In the genomic region with DNA sequence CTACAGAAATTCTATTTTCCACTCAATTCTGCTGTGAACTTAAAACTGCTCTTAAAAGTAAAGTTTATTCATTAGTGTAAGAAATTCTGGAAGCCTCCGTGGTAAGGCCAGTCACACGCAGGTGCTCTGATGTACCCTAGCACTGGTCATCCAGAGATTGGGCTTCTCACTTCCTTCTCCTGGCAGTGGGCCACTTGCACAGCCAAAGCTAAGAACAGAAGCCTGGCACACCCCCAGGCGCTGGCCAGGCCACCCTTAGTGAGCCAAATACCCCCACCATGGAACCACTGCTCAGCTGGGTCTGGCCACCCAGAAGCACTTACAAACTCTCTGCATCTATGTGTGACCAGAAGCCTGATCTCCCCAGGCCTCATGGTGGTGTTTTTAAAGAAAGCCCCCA, we compare ENCODE assay signal across 1 cellular context.
TF ChIP-seq lines count a peak whose summit lies in the region.

No MANE protein-coding gene starts in this region.

TF ChIP-seq in K562, 482 proteins besides CTCF, POLR2A, EP300 and RAD21 (continued from another document):
- TF ChIP-seq, protein P1, sequence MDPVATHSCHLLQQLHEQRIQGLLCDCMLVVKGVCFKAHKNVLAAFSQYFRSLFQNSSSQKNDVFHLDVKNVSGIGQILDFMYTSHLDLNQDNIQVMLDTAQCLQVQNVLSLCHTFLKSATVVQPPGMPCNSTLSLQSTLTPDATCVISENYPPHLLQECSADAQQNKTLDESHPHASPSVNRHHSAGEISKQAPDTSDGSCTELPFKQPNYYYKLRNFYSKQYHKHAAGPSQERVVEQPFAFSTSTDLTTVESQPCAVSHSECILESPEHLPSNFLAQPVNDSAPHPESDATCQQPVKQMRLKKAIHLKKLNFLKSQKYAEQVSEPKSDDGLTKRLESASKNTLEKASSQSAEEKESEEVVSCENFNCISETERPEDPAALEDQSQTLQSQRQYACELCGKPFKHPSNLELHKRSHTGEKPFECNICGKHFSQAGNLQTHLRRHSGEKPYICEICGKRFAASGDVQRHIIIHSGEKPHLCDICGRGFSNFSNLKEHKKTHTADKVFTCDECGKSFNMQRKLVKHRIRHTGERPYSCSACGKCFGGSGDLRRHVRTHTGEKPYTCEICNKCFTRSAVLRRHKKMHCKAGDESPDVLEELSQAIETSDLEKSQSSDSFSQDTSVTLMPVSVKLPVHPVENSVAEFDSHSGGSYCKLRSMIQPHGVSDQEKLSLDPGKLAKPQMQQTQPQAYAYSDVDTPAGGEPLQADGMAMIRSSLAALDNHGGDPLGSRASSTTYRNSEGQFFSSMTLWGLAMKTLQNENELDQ (CRISPR knock-in tag; IDR thresholded peaks at IDR 0.05; ENCODE audit: borderline replicate concordance) = no peak
- no peak for TF ChIP-seq MYBL2 (IDR thresholded peaks at IDR 0.05; ENCODE audit: low read depth)
- TF ChIP-seq MYBL2 (CRISPR knock-in tag; IDR thresholded peaks at IDR 0.05; ENCODE audit: borderline replicate concordance) = no peak
- TF ChIP-seq, protein P2, sequence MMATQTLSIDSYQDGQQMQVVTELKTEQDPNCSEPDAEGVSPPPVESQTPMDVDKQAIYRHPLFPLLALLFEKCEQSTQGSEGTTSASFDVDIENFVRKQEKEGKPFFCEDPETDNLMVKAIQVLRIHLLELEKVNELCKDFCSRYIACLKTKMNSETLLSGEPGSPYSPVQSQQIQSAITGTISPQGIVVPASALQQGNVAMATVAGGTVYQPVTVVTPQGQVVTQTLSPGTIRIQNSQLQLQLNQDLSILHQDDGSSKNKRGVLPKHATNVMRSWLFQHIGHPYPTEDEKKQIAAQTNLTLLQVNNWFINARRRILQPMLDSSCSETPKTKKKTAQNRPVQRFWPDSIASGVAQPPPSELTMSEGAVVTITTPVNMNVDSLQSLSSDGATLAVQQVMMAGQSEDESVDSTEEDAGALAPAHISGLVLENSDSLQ (IDR thresholded peaks at IDR 0.05) = no peak
- TF ChIP-seq, protein P3, sequence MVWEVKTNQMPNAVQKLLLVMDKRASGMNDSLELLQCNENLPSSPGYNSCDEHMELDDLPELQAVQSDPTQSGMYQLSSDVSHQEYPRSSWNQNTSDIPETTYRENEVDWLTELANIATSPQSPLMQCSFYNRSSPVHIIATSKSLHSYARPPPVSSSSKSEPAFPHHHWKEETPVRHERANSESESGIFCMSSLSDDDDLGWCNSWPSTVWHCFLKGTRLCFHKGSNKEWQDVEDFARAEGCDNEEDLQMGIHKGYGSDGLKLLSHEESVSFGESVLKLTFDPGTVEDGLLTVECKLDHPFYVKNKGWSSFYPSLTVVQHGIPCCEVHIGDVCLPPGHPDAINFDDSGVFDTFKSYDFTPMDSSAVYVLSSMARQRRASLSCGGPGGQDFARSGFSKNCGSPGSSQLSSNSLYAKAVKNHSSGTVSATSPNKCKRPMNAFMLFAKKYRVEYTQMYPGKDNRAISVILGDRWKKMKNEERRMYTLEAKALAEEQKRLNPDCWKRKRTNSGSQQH (CRISPR knock-in tag; IDR thresholded peaks at IDR 0.05) = no peak
- TF ChIP-seq RBM34 (IDR thresholded peaks at IDR 0.05; ENCODE audit: borderline replicate concordance, insufficient read depth, low read length) = no peak
- TF ChIP-seq SIN3A (IDR thresholded peaks at IDR 0.05; ENCODE audit: borderline replicate concordance in 2 of 2, control insufficient read depth in 1 of 2, low read depth in 2 of 2, low read length in 2 of 2) = no peak
- TF ChIP-seq TCF3 (CRISPR knock-in tag; IDR thresholded peaks at IDR 0.05) = no peak
- TF ChIP-seq, protein P4, sequence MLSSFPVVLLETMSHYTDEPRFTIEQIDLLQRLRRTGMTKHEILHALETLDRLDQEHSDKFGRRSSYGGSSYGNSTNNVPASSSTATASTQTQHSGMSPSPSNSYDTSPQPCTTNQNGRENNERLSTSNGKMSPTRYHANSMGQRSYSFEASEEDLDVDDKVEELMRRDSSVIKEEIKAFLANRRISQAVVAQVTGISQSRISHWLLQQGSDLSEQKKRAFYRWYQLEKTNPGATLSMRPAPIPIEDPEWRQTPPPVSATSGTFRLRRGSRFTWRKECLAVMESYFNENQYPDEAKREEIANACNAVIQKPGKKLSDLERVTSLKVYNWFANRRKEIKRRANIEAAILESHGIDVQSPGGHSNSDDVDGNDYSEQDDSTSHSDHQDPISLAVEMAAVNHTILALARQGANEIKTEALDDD (IDR thresholded peaks at IDR 0.05) = no peak
- no peak for TF ChIP-seq CBFA2T2 (conservative IDR thresholded peaks at IDR 0.05)
- no peak for TF ChIP-seq DACH1 (IDR thresholded peaks at IDR 0.05; ENCODE audit: partially characterized antibody)
- TF ChIP-seq XRCC5 (IDR thresholded peaks at IDR 0.05; ENCODE audit: low read depth, low read length) = no peak
- no peak for TF ChIP-seq ZNF232 (CRISPR knock-in tag; IDR thresholded peaks at IDR 0.05)
- TF ChIP-seq, protein P5, sequence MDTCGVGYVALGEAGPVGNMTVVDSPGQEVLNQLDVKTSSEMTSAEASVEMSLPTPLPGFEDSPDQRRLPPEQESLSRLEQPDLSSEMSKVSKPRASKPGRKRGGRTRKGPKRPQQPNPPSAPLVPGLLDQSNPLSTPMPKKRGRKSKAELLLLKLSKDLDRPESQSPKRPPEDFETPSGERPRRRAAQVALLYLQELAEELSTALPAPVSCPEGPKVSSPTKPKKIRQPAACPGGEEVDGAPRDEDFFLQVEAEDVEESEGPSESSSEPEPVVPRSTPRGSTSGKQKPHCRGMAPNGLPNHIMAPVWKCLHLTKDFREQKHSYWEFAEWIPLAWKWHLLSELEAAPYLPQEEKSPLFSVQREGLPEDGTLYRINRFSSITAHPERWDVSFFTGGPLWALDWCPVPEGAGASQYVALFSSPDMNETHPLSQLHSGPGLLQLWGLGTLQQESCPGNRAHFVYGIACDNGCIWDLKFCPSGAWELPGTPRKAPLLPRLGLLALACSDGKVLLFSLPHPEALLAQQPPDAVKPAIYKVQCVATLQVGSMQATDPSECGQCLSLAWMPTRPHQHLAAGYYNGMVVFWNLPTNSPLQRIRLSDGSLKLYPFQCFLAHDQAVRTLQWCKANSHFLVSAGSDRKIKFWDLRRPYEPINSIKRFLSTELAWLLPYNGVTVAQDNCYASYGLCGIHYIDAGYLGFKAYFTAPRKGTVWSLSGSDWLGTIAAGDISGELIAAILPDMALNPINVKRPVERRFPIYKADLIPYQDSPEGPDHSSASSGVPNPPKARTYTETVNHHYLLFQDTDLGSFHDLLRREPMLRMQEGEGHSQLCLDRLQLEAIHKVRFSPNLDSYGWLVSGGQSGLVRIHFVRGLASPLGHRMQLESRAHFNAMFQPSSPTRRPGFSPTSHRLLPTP (IDR thresholded peaks at IDR 0.05; ENCODE audit: borderline replicate concordance, extremely low read depth, insufficient read length) = no peak
- no peak for TF ChIP-seq NELFE (IDR thresholded peaks at IDR 0.05; ENCODE audit: insufficient read depth, insufficient read length)
- TF ChIP-seq, protein P6, sequence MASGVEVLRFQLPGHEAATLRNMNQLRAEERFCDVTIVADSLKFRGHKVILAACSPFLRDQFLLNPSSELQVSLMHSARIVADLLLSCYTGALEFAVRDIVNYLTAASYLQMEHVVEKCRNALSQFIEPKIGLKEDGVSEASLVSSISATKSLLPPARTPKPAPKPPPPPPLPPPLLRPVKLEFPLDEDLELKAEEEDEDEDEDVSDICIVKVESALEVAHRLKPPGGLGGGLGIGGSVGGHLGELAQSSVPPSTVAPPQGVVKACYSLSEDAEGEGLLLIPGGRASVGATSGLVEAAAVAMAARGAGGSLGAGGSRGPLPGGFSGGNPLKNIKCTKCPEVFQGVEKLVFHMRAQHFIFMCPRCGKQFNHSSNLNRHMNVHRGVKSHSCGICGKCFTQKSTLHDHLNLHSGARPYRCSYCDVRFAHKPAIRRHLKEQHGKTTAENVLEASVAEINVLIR (CRISPR knock-in tag; IDR thresholded peaks at IDR 0.05) = no peak
- TF ChIP-seq SMC3 (conservative IDR thresholded peaks at IDR 0.05; ENCODE audit: insufficient read depth, low read depth, low read length) = no peak
- TF ChIP-seq RFX1 (IDR thresholded peaks at IDR 0.05) = no peak
